In the genomic region with DNA sequence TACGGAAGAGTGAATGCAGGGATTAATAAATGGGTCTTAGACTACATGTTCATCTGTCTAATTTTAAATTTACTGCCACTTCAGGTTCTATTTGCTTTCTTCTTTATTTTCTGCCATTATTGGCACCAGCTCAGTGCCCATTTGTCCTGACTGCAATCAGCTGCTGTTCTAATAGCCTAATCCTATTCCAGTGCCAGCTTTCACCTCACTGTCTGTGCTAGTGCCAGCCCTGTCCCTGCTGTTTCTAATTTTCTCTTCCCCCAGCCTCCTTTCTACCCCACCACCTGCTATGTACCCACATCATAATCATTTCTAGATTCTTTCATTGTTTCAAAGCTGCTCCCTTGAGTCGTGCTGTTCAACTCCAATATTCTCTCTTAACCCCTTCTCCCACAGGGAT, we compare ENCODE assay signal across 23 cellular contexts.
DNase-seq lines count a peak whose midpoint lies in the region; ATAC-seq lines count a peak whose summit lies in the region.
"Had no signal": no experiment of that assay in that cellular context is flagged by ENCODE, and none has a peak within 500 bp of the region (broad histone marks: within the 10 kb centered on the region; RNA-seq: fewer than 3 reads in every experiment).

No MANE protein-coding gene starts in this region.

- intact Hi-C loops in Right ventricle myocardium inferior (cut with DNase I) (no loop called here), cardiac septum (cut with DNase I) (no loop called here)

- H3K27me3 ChIP-seq in HAP-1 (ENCODE audit: low read depth): peaks cover 9% of the 10 kb centered on the region; the same call in 1 of the 2 replicates
- H3K27me3 ChIP-seq: body of pancreas, colonic mucosa, hepatocyte, Peyer's patch had no signal

- H3K36me3 ChIP-seq in HAP-1 (replicated peaks): no peaks in the 10 kb centered on the region
- H3K36me3 ChIP-seq: colonic mucosa, Peyer's patch had no signal

- DNase-seq in Right ventricle myocardium inferior (ENCODE audit: missing footprints): no peak
- DNase-seq in cardiac septum (ENCODE audit: low spot score): no peak
- DNase-seq in NCI-H2081 treated with DMSO at 0.1 percent for 48 hours (lab: John Stamatoyannopoulos, UW): peak; percentile 99
- DNase-seq in cerebellar nuclear complex (lab: John Stamatoyannopoulos, UW): peak; percentile 67 to 81
- DNase-seq in HAP-1 (ENCODE audit: low spot score in 2 of 2): no peak
- DNase-seq in Kasumi-1 (lab: John Stamatoyannopoulos, UW): no peak
- no peak for DNase-seq in H4 (ENCODE audit: low spot score)
- DNase-seq in activated CD4-positive, alpha-beta T cell treated with anti-CD3 and anti-CD28 coated beads, Interleukin-2, amount 50 U/mL, for 48 hours: no peak
- DNase-seq: activated CD4-positive, CD25-positive, alpha-beta regulatory T cell treated with anti-CD3 and anti-CD28 coated beads, Interleukin-2, amount 50 U/mL, for 72 hours; body of pancreas; colonic mucosa; DND-41; effector memory CD4-positive, alpha-beta T cell; foreskin keratinocyte; Karpas-422; MV-4-11; naive thymus-derived CD8-positive, alpha-beta T cell; NCI-H226; occipital lobe; Peyer's patch; stimulated activated naive B cell treated with anti-CD40 and anti-IgM and Interleukin-4, amounts not matched to agents 10 μg/mL and 1 μg/mL and 100 μg/mL, for 72 hours had no signal

- no peaks in the 10 kb centered on the region for H3K9me3 ChIP-seq in HAP-1
- H3K9me3 ChIP-seq: body of pancreas, colonic mucosa, Peyer's patch had no signal

- H3K4me1 ChIP-seq in HAP-1: no peaks in the 10 kb centered on the region
- H3K4me1 ChIP-seq: colonic mucosa, foreskin keratinocyte, Peyer's patch had no signal

- ATAC-seq in Right ventricle myocardium inferior: peak; percentile 76
- ATAC-seq: body of pancreas; foreskin keratinocyte; naive thymus-derived CD8-positive, alpha-beta T cell; stimulated activated naive B cell treated with anti-CD40 and anti-IgM and Interleukin-4, amounts not matched to agents 10 μg/mL and 1 μg/mL and 100 μg/mL, for 72 hours had no signal

- H3K4me3 ChIP-seq in HAP-1: no peak overlapping the region
- H3K4me3 ChIP-seq: body of pancreas, colonic mucosa, hepatocyte, Peyer's patch, smooth muscle cell had no signal

- in situ Hi-C loops in HAP-1 (cut with MboI; ENCODE audit: low sequenced_read_pairs): no loop called here

Comparison
In these comparisons a context has a peak if more than half of its experiments do, and no peak if none do; other contexts are left out.
1. DNase-seq: peak in NCI-H2081 treated with DMSO at 0.1 percent for 48 hours (single experiment) and cerebellar nuclear complex (2 of 2); none in Right ventricle myocardium inferior (single experiment), cardiac septum (single experiment), HAP-1 (0 of 2), Kasumi-1 (0 of 2), H4 (single experiment) and activated CD4-positive, alpha-beta T cell treated with anti-CD3 and anti-CD28 coated beads, Interleukin-2, amount 50 U/mL, for 48 hours (0 of 2).